1 cellular context compared by ENCODE assay signal in the genomic region with DNA sequence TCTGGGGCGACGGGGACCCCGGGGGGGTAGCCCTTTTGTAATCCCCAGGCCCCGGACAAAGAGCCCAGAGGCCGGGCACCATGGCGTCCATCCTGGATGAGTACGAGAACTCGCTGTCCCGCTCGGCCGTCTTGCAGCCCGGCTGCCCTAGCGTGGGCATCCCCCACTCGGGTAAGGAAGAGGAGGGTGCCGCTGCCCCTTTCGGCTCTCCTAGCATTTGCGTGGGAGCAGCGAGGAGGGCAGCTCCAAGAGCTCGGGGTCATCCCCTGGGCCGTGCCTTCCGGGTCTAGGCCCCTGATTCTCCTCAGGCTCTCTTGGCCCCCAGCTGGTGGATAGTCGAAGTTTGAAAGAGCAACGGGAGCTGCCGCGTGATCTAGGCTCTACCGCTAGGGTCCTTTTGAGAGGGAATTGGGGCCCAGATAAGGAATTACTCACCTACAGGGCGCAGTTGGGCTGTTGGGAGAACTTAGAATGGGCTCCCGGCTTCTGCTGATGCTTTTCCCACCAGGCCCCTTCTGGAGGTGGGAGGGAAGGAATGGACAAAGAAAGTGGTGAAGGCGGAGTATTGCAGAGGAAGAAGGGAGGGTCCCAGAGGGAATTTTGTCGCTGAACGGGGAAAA.
A peak's percentile ranks its signal among the peaks of the same experiment; 100 is the strongest.
TF ChIP-seq lines count a peak whose summit lies in the region.

No MANE protein-coding gene starts in this region.

TF ChIP-seq in IMR-90, 13 proteins besides CTCF, POLR2A, EP300 and RAD21:
- TF ChIP-seq FOS (IDR thresholded peaks at IDR 0.05; ENCODE audit: low read depth, low read length), result no peak
- TF ChIP-seq, protein P1, sequence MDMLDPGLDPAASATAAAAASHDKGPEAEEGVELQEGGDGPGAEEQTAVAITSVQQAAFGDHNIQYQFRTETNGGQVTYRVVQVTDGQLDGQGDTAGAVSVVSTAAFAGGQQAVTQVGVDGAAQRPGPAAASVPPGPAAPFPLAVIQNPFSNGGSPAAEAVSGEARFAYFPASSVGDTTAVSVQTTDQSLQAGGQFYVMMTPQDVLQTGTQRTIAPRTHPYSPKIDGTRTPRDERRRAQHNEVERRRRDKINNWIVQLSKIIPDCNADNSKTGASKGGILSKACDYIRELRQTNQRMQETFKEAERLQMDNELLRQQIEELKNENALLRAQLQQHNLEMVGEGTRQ (IDR thresholded peaks at IDR 0.05; ENCODE audit: low read depth, low read length), result peak; percentile 45; the same call in 1 of the 2 replicates
- TF ChIP-seq NFE2L2 (IDR thresholded peaks at IDR 0.05; ENCODE audit: low read depth, low read length), result no peak
- TF ChIP-seq MAFK (IDR thresholded peaks at IDR 0.05; ENCODE audit: low read depth, low read length), result no peak
- TF ChIP-seq BHLHE40 (IDR thresholded peaks at IDR 0.05; ENCODE audit: low read depth, low read length), result 0 out of 2 replicates have a peak, but pooled peaks have one; percentile 18
- no peak for TF ChIP-seq CHD1 (IDR thresholded peaks at IDR 0.05; ENCODE audit: low read depth, low read length)
- peak; percentile 72 for TF ChIP-seq MAZ (IDR thresholded peaks at IDR 0.05; ENCODE audit: borderline replicate concordance, low read depth, low read length)
TF ChIP-seq in IMR-90: peak in this region for 3.
